Comparison of ENCODE assay signal across 9 cellular contexts in genomic region chr9:121359358-121360294, GRCh38. TPM values are rescaled to one million over a fixed set of nuclear protein-coding genes. Genes with fewer than 3 reads are reported as not detected.
DNase-seq lines count a peak whose midpoint lies in the region; ATAC-seq, FAIRE-seq and TF ChIP-seq lines count a peak whose summit lies in the region.
"Had no signal": no experiment of that assay in that cellular context is flagged by ENCODE, and none has a peak within 500 bp of the region (broad histone marks: within the 10 kb centered on the region; RNA-seq: fewer than 3 reads in every experiment).

No MANE protein-coding gene starts in this region.

- H3K4me3 Mint-ChIP-seq in activated T-helper 1 cell treated with anti-CD3 and anti-CD28 coated beads, Interleukin-12 subunit alpha, Interleukin-12 subunit beta, Interleukin-2, Interleukin-4 antibody, amounts not matched to agents 30 ng/mL and 10 ng/mL and 1 ng/mL, durations not matched to agents 14 hours and 24 hours and 36 hours, result peak overlapping the region; percentile 62

- H3K4me1 ChIP-seq in liver (ENCODE audit: control insufficient read depth in 4 of 4, insufficient read depth in 4 of 4, low read length in 3 of 4), result peaks cover 7 to 47% (median 31%) of the 10 kb centered on the region in 4 donors
- peaks cover 23% of the 10 kb centered on the region for H3K4me1 ChIP-seq in HepG2 (ENCODE audit: insufficient read depth, low read length)
- peaks cover 77% of the 10 kb centered on the region for H3K4me1 ChIP-seq in vagina

- H3K9me3 Mint-ChIP-seq in activated T-helper 1 cell treated with anti-CD3 and anti-CD28 coated beads, Interleukin-12 subunit alpha, Interleukin-12 subunit beta, Interleukin-2, Interleukin-4 antibody, amounts not matched to agents 30 ng/mL and 10 ng/mL and 1 ng/mL, durations not matched to agents 14 hours and 24 hours and 36 hours, result no peaks in the 10 kb centered on the region
- H3K9me3 Mint-ChIP-seq: activated naive CD8-positive, alpha-beta T cell treated with anti-CD3 and anti-CD28 coated beads, Interleukin-2, amount 10 ng/mL, durations not matched to agents 7 days and 5 days had no signal

- no peaks in the 10 kb centered on the region; the same call in 1 of the 2 replicates for H4K20me1 ChIP-seq in HepG2 (ENCODE audit: insufficient read depth, low read length)

- in situ Hi-C loops in HepG2 (cut with HindIII; ENCODE audit: extremely low pct_ligation_motif_present, low pct_unique_long_range_greater_than_20kb), result no loop called here

- no peak for TF ChIP-seq CTCF in liver (IDR thresholded peaks at IDR 0.05; ENCODE audit: low read depth, low read length, missing input control)
- TF ChIP-seq CTCF in HepG2 (CRISPR knock-in tag; IDR thresholded peaks at IDR 0.05), result no peak
- no peak for TF ChIP-seq CTCF in vagina (IDR thresholded peaks at IDR 0.05)

- peak overlapping the region; percentile 53 for H3K27ac Mint-ChIP-seq in activated T-helper 1 cell treated with anti-CD3 and anti-CD28 coated beads, Interleukin-12 subunit alpha, Interleukin-12 subunit beta, Interleukin-2, Interleukin-4 antibody, amounts not matched to agents 30 ng/mL and 10 ng/mL and 1 ng/mL, durations not matched to agents 14 hours and 24 hours and 36 hours

- H2AFZ ChIP-seq in HepG2 (ENCODE audit: low read length), result no peak overlapping the region

- H3K27ac ChIP-seq in liver (ENCODE audit: low read depth in 1 of 2, low read length in 2 of 2) (peak overlapping the region; percentile 77 to 79), HepG2 (ENCODE audit: extremely low read length, insufficient read depth, low read length) (no peak overlapping the region), vagina (peak overlapping the region; percentile 97)

- no peaks in the 10 kb centered on the region for H3K27me3 ChIP-seq in liver (ENCODE audit: control insufficient read depth in 4 of 4, insufficient read depth in 4 of 4, low read length in 3 of 4)
- no peaks in the 10 kb centered on the region for H3K27me3 ChIP-seq in HepG2 (ENCODE audit: control insufficient read depth in 1 of 2, insufficient read depth in 2 of 2, low read length in 2 of 2)
- no peaks in the 10 kb centered on the region for H3K27me3 ChIP-seq in vagina

- DNase-seq in HepG2 (ENCODE audit: low spot score) (no peak), kidney tubule cell (ENCODE audit: low spot score) (peak; percentile 22), vagina (ENCODE audit: extremely low spot score in 2 of 2) (no peak), pons (ENCODE audit: low spot score) (no peak), GOT3 (lab: John Stamatoyannopoulos, UW) (no peak), T-helper 9 cell (no peak)
- DNase-seq in activated T-helper 1 cell treated with anti-CD3 and anti-CD28 coated beads, Interleukin-12 subunit alpha, Interleukin-12 subunit beta, Interleukin-2, Interleukin-4 antibody, amounts not matched to agents 30 ng/mL and 10 ng/mL and 1 ng/mL, durations not matched to agents 14 hours and 24 hours and 36 hours (ENCODE audit: low spot score), result no peak
- DNase-seq: activated naive CD8-positive, alpha-beta T cell treated with anti-CD3 and anti-CD28 coated beads, Interleukin-2, amount 10 ng/mL, durations not matched to agents 7 days and 5 days had no signal

- no peak overlapping the region for H3K9ac ChIP-seq in liver (ENCODE audit: low read depth in 1 of 2, low read length in 2 of 2)
- no peak overlapping the region for H3K9ac ChIP-seq in HepG2 (ENCODE audit: insufficient read depth, low read depth, low read length)

- peaks cover 67% of the 10 kb centered on the region for H3K4me1 Mint-ChIP-seq in activated T-helper 1 cell treated with anti-CD3 and anti-CD28 coated beads, Interleukin-12 subunit alpha, Interleukin-12 subunit beta, Interleukin-2, Interleukin-4 antibody, amounts not matched to agents 30 ng/mL and 10 ng/mL and 1 ng/mL, durations not matched to agents 14 hours and 24 hours and 36 hours (ENCODE audit: low read depth)

- POLR2A ChIA-PET in HepG2 (lab: Yijun Ruan, JAX), result interaction anchor here (1.2 kb wide), 1 partner anchor 15 kb away, joined by 3 read pairs; no protein-coding TSS in a partner anchor

- H3K4me3 ChIP-seq in liver (ENCODE audit: low read depth in 1 of 3, low read length in 3 of 3) (no peak overlapping the region), HepG2 (replicated peaks in 1 of 3; ENCODE audit: insufficient read depth in 1 of 3, low read depth in 2 of 3, low read length in 3 of 3) (no peak overlapping the region), vagina (no peak overlapping the region)

- CTCF ChIA-PET in HepG2 (lab: Yijun Ruan, JAX; ENCODE audit: low intra/inter-chr PET ratio, low total read pairs), result interaction anchor here (1.1 kb wide), 1 partner anchor 40 kb away, joined by 3 read pairs; no protein-coding TSS in a partner anchor

- peaks cover 3 to 12% (median 9%) of the 10 kb centered on the region in 4 donors for H3K36me3 ChIP-seq in liver (ENCODE audit: control insufficient read depth in 4 of 4, insufficient read depth in 3 of 4, low read depth in 1 of 4, low read length in 3 of 4)
- H3K36me3 ChIP-seq in HepG2 (replicated peaks in 1 of 2; ENCODE audit: control insufficient read depth in 1 of 2, insufficient read depth in 2 of 2, low read length in 2 of 2), result peaks cover 1 to 8% of the 10 kb centered on the region in 2 experiments; a peak in 2 of 5 replicates
- H3K36me3 ChIP-seq in vagina, result peaks cover 0 to 2% of the 10 kb centered on the region in 2 donors

- ATAC-seq in HepG2, result no peak

- no peak for TF ChIP-seq POLR2A in HepG2 (IDR thresholded peaks at IDR 0.05; ENCODE audit: insufficient read depth in 1 of 2, low read depth in 2 of 2, low read length in 2 of 2)
- no peak for TF ChIP-seq POLR2A in vagina (IDR thresholded peaks at IDR 0.05)

- H3K79me2 ChIP-seq in HepG2 (ENCODE audit: insufficient read depth, low read length), result peaks cover 32% of the 10 kb centered on the region

- TF ChIP-seq EP300 in HepG2 (IDR thresholded peaks at IDR 0.05; ENCODE audit: low read depth in 2 of 2, low read length in 2 of 2) (no peak), HepG2 (CRISPR knock-in tag; IDR thresholded peaks at IDR 0.05; ENCODE audit: borderline replicate concordance) (no peak)

- WGBS in liver, result 89% methylated on average over 3 of the region's 3 CpGs
- WGBS in HepG2 (ENCODE audit: low lambda C conversion rate), result 89% methylated on average over 3 of the region's 3 CpGs

- no peak for TF ChIP-seq RAD21 in liver (IDR thresholded peaks at IDR 0.05)
- TF ChIP-seq RAD21 in HepG2 (CRISPR knock-in tag; IDR thresholded peaks at IDR 0.05), result no peak

- H3K36me3 Mint-ChIP-seq in activated T-helper 1 cell treated with anti-CD3 and anti-CD28 coated beads, Interleukin-12 subunit alpha, Interleukin-12 subunit beta, Interleukin-2, Interleukin-4 antibody, amounts not matched to agents 30 ng/mL and 10 ng/mL and 1 ng/mL, durations not matched to agents 14 hours and 24 hours and 36 hours (ENCODE audit: low read depth), result peaks cover 21% of the 10 kb centered on the region

- FAIRE-seq in HepG2 (lab: Jason Lieb, UNC), result no peak

- no peaks in the 10 kb centered on the region for H3K27me3 Mint-ChIP-seq in activated T-helper 1 cell treated with anti-CD3 and anti-CD28 coated beads, Interleukin-12 subunit alpha, Interleukin-12 subunit beta, Interleukin-2, Interleukin-4 antibody, amounts not matched to agents 30 ng/mL and 10 ng/mL and 1 ng/mL, durations not matched to agents 14 hours and 24 hours and 36 hours (ENCODE audit: insufficient read depth)
- H3K27me3 Mint-ChIP-seq: activated naive CD8-positive, alpha-beta T cell treated with anti-CD3 and anti-CD28 coated beads, Interleukin-2, amount 10 ng/mL, durations not matched to agents 7 days and 5 days had no signal

- intact Hi-C loops in HepG2 (cut with micrococcal nuclease; ENCODE audit: unreplicated experiment) (no loop called here), vagina (cut with DNase I) (no loop called here)
- intact Hi-C loops in activated T-helper 1 cell treated with anti-CD3 and anti-CD28 coated beads, Interleukin-12 subunit alpha, Interleukin-12 subunit beta, Interleukin-2, Interleukin-4 antibody, amounts not matched to agents 30 ng/mL and 10 ng/mL and 1 ng/mL, durations not matched to agents 14 hours and 24 hours and 36 hours (cut with micrococcal nuclease), result loop anchor here (1.0 to 10.0 kb wide), 2 partner anchors 11 to 435 kb away; partner anchors contain the start of genes STOM and TRAF1

- BruUV-seq in HepG2 (replicated peaks; lab: Mats Ljungman, UMichigan), result no TSS peak

- H3K4me2 ChIP-seq in HepG2 (ENCODE audit: low read depth, low read length), result no peak overlapping the region

- no peaks in the 10 kb centered on the region for H3K9me3 ChIP-seq in liver (ENCODE audit: control insufficient read depth in 4 of 4, low read length in 3 of 4)
- H3K9me3 ChIP-seq in HepG2 (ENCODE audit: low read length), result no peaks in the 10 kb centered on the region
- H3K9me3 ChIP-seq in vagina, result no peaks in the 10 kb centered on the region

RNA-seq across cellular contexts. Expression of gene STOM, which starts 10.4 kb away (rescaled TPM):
- total RNA-seq in liver, result 100 to 1,000 TPM; 318 to 398 TPM
- polyA plus RNA-seq in liver, result 100 to 1,000 TPM; 150 to 212 TPM
- 26.0 and 43.6 TPM in 2 replicates for total RNA-seq in HepG2 (2016; rRNA removed; fragmentation: Illumina TruSeq; extraction: Trizol)
- 3.9 and 6.1 TPM in 2 replicates for total RNA-seq in HepG2 (2016; cell fraction: cytosol; rRNA removed; fragmentation: Illumina TruSeq; extraction: Trizol; ENCODE audit: low read depth)
- 25.0 and 46.7 TPM in 2 replicates for total RNA-seq in HepG2 (2016; cell fraction: insoluble cytoplasmic fraction; rRNA removed; fragmentation: Illumina TruSeq; extraction: Trizol)
- total RNA-seq in HepG2 (2016; cell fraction: membrane; rRNA removed; fragmentation: Illumina TruSeq; extraction: Trizol), result 13.4 and 15.9 TPM in 2 replicates
- total RNA-seq in HepG2 (2016; cell fraction: nucleus; rRNA removed; fragmentation: Illumina TruSeq; extraction: Trizol), result 41.3 and 43.8 TPM in 2 replicates
- polyA plus RNA-seq in HepG2 (2011; rRNA removed), result 165 and 166 TPM in 2 replicates
- polyA plus RNA-seq in HepG2 (2011; cell fraction: cytosol; rRNA removed), result 92.7 and 157 TPM in 2 replicates
- polyA plus RNA-seq in HepG2 (2011; cell fraction: nucleus; rRNA removed), result 23.0 and 39.1 TPM in 2 replicates
- polyA plus RNA-seq in HepG2 (2012), result 133 and 173 TPM in 2 replicates
- 3.2 and 4.0 TPM in 2 replicates for polyA plus RNA-seq in HepG2 (2016; cell fraction: cytosol; fragmentation: Illumina TruSeq; extraction: Trizol; ENCODE audit: low read depth)
- 31.1 and 33.2 TPM in 2 replicates for polyA plus RNA-seq in HepG2 (2016; cell fraction: insoluble cytoplasmic fraction; fragmentation: Illumina TruSeq; extraction: Trizol; ENCODE audit: low read depth)
- 7.2 and 8.6 TPM in 2 replicates for polyA plus RNA-seq in HepG2 (2016; cell fraction: membrane; fragmentation: Illumina TruSeq; extraction: Trizol; ENCODE audit: low read depth)
- polyA plus RNA-seq in HepG2 (2016; cell fraction: nucleus; fragmentation: Illumina TruSeq; extraction: Trizol; ENCODE audit: insufficient read depth, low read depth), result 64.0 and 71.6 TPM in 2 replicates
- 94.3 and 94.7 TPM in 2 replicates for polyA minus RNA-seq in HepG2 (2011; rRNA and poly(A)+ RNA removed; ENCODE audit: low replicate concordance)
- polyA minus RNA-seq in HepG2 (2011; cell fraction: cytosol; rRNA and poly(A)+ RNA removed), result 96.8 and 115 TPM in 2 replicates
- 47.3 and 69.9 TPM in 2 replicates for polyA minus RNA-seq in HepG2 (2011; cell fraction: nucleus; rRNA and poly(A)+ RNA removed)
- 51.1 and 51.7 TPM in 2 replicates for total RNA-seq in activated T-helper 1 cell treated with anti-CD3 and anti-CD28 coated beads, Interleukin-12 subunit alpha, Interleukin-12 subunit beta, Interleukin-2, Interleukin-4 antibody, amounts not matched to agents 30 ng/mL and 10 ng/mL and 1 ng/mL, durations not matched to agents 14 hours and 24 hours and 36 hours
- total RNA-seq in vagina, result 263 TPM
